Comparison of ENCODE assay signal across 8 cellular contexts in the genomic region with DNA sequence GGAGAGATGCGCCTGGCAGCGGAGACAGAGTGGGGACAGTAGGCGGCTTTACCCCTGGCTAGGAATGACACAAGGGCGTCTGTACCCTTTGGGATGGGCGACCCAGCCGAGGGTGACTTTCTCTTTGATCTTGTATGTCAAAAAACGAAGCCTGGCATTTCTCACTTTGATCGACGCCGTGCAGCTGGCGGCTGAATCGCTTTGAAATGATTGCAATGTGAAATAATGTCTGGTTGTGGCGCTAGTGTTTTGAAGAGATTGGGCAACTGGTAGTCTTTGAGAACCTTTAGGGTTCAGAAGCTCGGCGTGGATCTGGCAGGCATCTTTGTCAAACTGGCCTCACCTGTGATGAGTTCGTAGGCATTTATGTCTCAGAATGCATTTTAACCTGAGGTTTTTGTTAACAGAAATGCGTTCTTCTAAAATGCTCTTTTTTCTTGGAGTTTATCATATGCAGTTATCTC. TPM values are rescaled to one million over a fixed set of nuclear protein-coding genes. Genes with fewer than 3 reads are reported as not detected.
DNase-seq lines count a peak whose midpoint lies in the region; ATAC-seq and TF ChIP-seq lines count a peak whose summit lies in the region.

No MANE protein-coding gene starts in this region.

- WGBS in sigmoid colon, 2 donors: 0% methylated on average over 17 of the region's 17 CpGs

- peaks cover 0 to 38% (median 33%) of the 10 kb centered on the region in 4 donors for H3K4me1 ChIP-seq in sigmoid colon

- TF ChIP-seq POLR2A in sigmoid colon (IDR thresholded peaks at IDR 0.05): no peak

- peak overlapping the region; percentile 95 to 99 (median 99) for H3K4me3 ChIP-seq in sigmoid colon

- DNase-seq in activated T-cell treated with anti-CD3 and anti-CD28 coated beads for 24 hours (ENCODE audit: low read depth) (peak; percentile 19), NOMO-1 treated with DMSO at 0.1 percent for 48 hours (lab: John Stamatoyannopoulos, UW; ENCODE audit: unreplicated experiment) (peak; percentile 52), amniotic stem cell (lab: John Stamatoyannopoulos, UW) (peak; percentile 11), hepatic stellate cell (ENCODE audit: low spot score) (peak; percentile 37), sigmoid colon (peak; percentile 74), NCI-H345 treated with DMSO at 0.1 percent for 48 hours (lab: John Stamatoyannopoulos, UW; ENCODE audit: unreplicated experiment) (no peak)
- no peak for DNase-seq in activated T-cell treated with anti-CD3 and anti-CD28 coated beads, Interleukin-2, amount 50 U/mL, for 1 hour

- no peaks in the 10 kb centered on the region for H3K36me3 ChIP-seq in sigmoid colon

- no peak for TF ChIP-seq CTCF in sigmoid colon (IDR thresholded peaks at IDR 0.05)

- intact Hi-C loops in sigmoid colon (cut with DNase I): loop anchor here (2.0 to 5.0 kb wide), 3 partner anchors 57 to 282 kb away; a partner anchor contains a TSS

- ATAC-seq in HG02852 (IDR thresholded peaks at IDR 0.05; ENCODE audit: unreplicated experiment): peak; percentile 11

- H3K27ac ChIP-seq in sigmoid colon: peak overlapping the region; percentile 96 to 100 (median 99)

- H3K9me3 ChIP-seq in sigmoid colon: no peaks in the 10 kb centered on the region

- no peaks in the 10 kb centered on the region for H3K27me3 ChIP-seq in sigmoid colon

- no peak for TF ChIP-seq EP300 in sigmoid colon (IDR thresholded peaks at IDR 0.05)

RNA-seq across cellular contexts. Expression of a gene that starts 1.0 kb away (rescaled TPM):
- total RNA-seq in sigmoid colon: 10 to 100 TPM; 12.6 to 27.6 (median 20.8) TPM
- 10 to 100 TPM; 16.7 to 23.8 (median 23.4) TPM for polyA plus RNA-seq in sigmoid colon

Comparison
In these comparisons a context has a peak if more than half of its experiments do, and no peak if none do; other contexts are left out.
1. DNase-seq: peak in activated T-cell treated with anti-CD3 and anti-CD28 coated beads for 24 hours (single experiment), NOMO-1 treated with DMSO at 0.1 percent for 48 hours (single experiment), amniotic stem cell (single experiment), hepatic stellate cell (single experiment) and sigmoid colon (single experiment); none in activated T-cell treated with anti-CD3 and anti-CD28 coated beads, Interleukin-2, amount 50 U/mL, for 1 hour (single experiment) and NCI-H345 treated with DMSO at 0.1 percent for 48 hours (single experiment).